In the genomic region with DNA sequence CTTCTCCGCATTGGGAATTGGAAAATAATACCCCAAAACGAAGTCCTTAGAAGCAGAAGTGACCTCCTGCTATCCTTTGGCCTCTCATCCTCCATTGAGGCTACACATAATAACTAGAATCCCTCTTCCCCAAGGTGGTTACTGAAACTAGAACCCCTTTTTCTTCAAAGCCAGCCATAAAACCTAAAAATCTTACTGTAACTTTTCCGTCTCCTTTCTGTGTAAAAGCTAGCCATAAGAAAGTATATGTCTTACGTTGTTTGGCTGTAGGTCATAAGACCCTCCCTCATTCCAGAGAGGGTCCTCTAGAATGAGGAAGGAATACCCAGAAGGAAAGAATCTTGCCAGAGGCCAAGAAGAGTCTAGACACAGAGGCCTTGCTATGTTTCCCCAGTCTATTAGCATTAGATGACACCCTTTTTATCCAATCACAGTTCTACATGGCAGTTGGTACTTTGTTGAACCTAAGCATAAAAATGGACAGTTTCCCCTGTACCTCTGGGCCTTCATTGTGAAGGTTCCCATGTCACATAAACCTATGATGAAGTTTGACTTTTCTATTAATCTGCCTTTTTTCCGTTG, we compare ENCODE assay signal across 1 cellular context.
TF ChIP-seq lines count a peak whose summit lies in the region.

No MANE protein-coding gene starts in this region.

TF ChIP-seq in H1, 55 proteins besides CTCF, POLR2A, EP300 and RAD21:
- TF ChIP-seq BACH1 (IDR thresholded peaks at IDR 0.05; ENCODE audit: low read length): no peak
- no peak for TF ChIP-seq SIX5 (IDR thresholded peaks at IDR 0.05; ENCODE audit: low read depth, low read length)
- peak; percentile 60 for TF ChIP-seq TAF7 (optimal IDR thresholded peaks at IDR 0.05; ENCODE audit: borderline replicate concordance, low read depth, low read length)
- TF ChIP-seq POLR2AphosphoS5 (IDR thresholded peaks at IDR 0.05; ENCODE audit: low read depth, low read length): peak; percentile 74
- TF ChIP-seq RXRA (IDR thresholded peaks at IDR 0.05; ENCODE audit: insufficient read depth, low read depth, low read length): no peak
